In genomic region chr2:66506265-66506664, GRCh38 we compare ENCODE assay signal across 16 cellular contexts.
"Had no signal": no experiment of that assay in that cellular context is flagged by ENCODE, and none has a peak within 500 bp of the region (broad histone marks: within the 10 kb centered on the region; RNA-seq: fewer than 3 reads in every experiment).

No MANE protein-coding gene starts in this region.

- H3K36me3 ChIP-seq: left lung, ovary, tibial artery had no signal

- H3K36me3 Mint-ChIP-seq: activated naive CD4-positive, alpha-beta T cell treated with anti-CD3 and anti-CD28 coated beads, Interleukin-2, amount 50 U/mL, for 24 hours had no signal

- DNase-seq: activated CD4-positive, alpha-beta T cell treated with anti-CD3 and anti-CD28 coated beads, Interleukin-2, amount 50 U/mL, for 48 hours; activated gamma-delta T cell; adrenal gland; dorsolateral prefrontal cortex; foreskin melanocyte; head of caudate nucleus; kidney; left lung; ovary; stimulated activated naive CD4-positive, alpha-beta T cell; substantia nigra; tibial artery had no signal

- H3K27me3 ChIP-seq: adrenal gland, dorsolateral prefrontal cortex, left lung, ovary, tibial artery had no signal

- H3K4me3 ChIP-seq: adrenal gland, dorsolateral prefrontal cortex, left lung, ovary, tibial artery had no signal

- ATAC-seq: left lung had no signal

- H3K4me1 Mint-ChIP-seq: activated naive CD4-positive, alpha-beta T cell treated with anti-CD3 and anti-CD28 coated beads, Interleukin-2, amount 50 U/mL, for 24 hours had no signal

- H3K4me3 Mint-ChIP-seq: activated naive CD4-positive, alpha-beta T cell treated with anti-CD3 and anti-CD28 coated beads, Interleukin-2, amount 50 U/mL, for 24 hours had no signal

- H3K9me3 Mint-ChIP-seq: activated naive CD4-positive, alpha-beta T cell treated with anti-CD3 and anti-CD28 coated beads, Interleukin-2, amount 50 U/mL, for 24 hours had no signal

- H3K9me3 ChIP-seq: adrenal gland, left lung, ovary, tibial artery had no signal

- H3K27ac Mint-ChIP-seq: activated naive CD4-positive, alpha-beta T cell treated with anti-CD3 and anti-CD28 coated beads, Interleukin-2, amount 50 U/mL, for 24 hours had no signal

- FAIRE-seq: astrocyte, colon, kidney, TTC549 had no signal

- H3K27ac ChIP-seq: left lung, ovary, tibial artery had no signal
